In genomic region chr11:96411412-96411811, GRCh38 we compare ENCODE assay signal across 1 cellular context.
TF ChIP-seq lines count a peak whose summit lies in the region.

No MANE protein-coding gene starts in this region.

TF ChIP-seq in GM12878, 131 proteins besides CTCF, POLR2A, EP300 and RAD21:
- 0 out of 2 replicates have a peak, but pooled peaks have one; percentile 22 for TF ChIP-seq IKZF1 (conservative IDR thresholded peaks at IDR 0.05)
- TF ChIP-seq NR2C1 (IDR thresholded peaks at IDR 0.05): 0 out of 2 replicates have a peak, but pooled peaks have one; percentile 14
- TF ChIP-seq MEF2B (IDR thresholded peaks at IDR 0.05; ENCODE audit: partially characterized antibody, poor library complexity, severe bottlenecking): peak; percentile 13
